9 cellular contexts compared by ENCODE assay signal in genomic region chr13:95660981-95661581, GRCh38. TPM values are rescaled to one million over a fixed set of nuclear protein-coding genes. Genes with fewer than 3 reads are reported as not detected.
DNase-seq lines count a peak whose midpoint lies in the region; ATAC-seq and TF ChIP-seq lines count a peak whose summit lies in the region.
"Had no signal": no experiment of that assay in that cellular context is flagged by ENCODE, and none has a peak within 500 bp of the region (broad histone marks: within the 10 kb centered on the region; RNA-seq: fewer than 3 reads in every experiment).

No MANE protein-coding gene starts in this region.

- no peaks in the 10 kb centered on the region for H3K4me1 ChIP-seq in uterus
- H3K4me1 ChIP-seq: SJSA1 had no signal

- H3K27ac ChIP-seq in uterus, result no peak overlapping the region
- no peak overlapping the region for H3K27ac ChIP-seq in coronary artery
- H3K27ac ChIP-seq: SJSA1 had no signal

- TF ChIP-seq POLR2A in uterus (IDR thresholded peaks at IDR 0.05), result no peak

- intact Hi-C loops in uterus (cut with DNase I; ENCODE audit: low total_unique reads), result no loop called here
- intact Hi-C loops in Right ventricle myocardium superior (cut with DNase I), result loop anchor here (10.0 kb wide), 1 partner anchor 126 kb away; no protein-coding TSS in a partner anchor

- H3K27me3 ChIP-seq in uterus, result no peaks in the 10 kb centered on the region
- H3K27me3 ChIP-seq: SJSA1 had no signal

- no peaks in the 10 kb centered on the region for H3K36me3 ChIP-seq in uterus
- H3K36me3 ChIP-seq: SJSA1 had no signal

- H3K4me3 ChIP-seq in fibroblast of the aortic adventitia (ENCODE audit: low read depth, low read length) (no peak overlapping the region), uterus (no peak overlapping the region), coronary artery (no peak overlapping the region)
- H3K4me3 ChIP-seq: SJSA1 had no signal

- DNase-seq in DMS153 treated with DMSO at 0.1 percent for 48 hours (lab: John Stamatoyannopoulos, UW; ENCODE audit: unreplicated experiment) (peak; percentile 21), HT-29 (ENCODE audit: low spot score) (peak; percentile 90), SHP77 (lab: John Stamatoyannopoulos, UW) (peak; percentile 71 to 78), fibroblast of the aortic adventitia (ENCODE audit: low read depth) (peak; percentile 76), uterus (no peak), coronary artery (ENCODE audit: low spot score) (no peak), Right ventricle myocardium superior (no peak)

- peaks cover 0 to 11% of the 10 kb centered on the region in 2 donors for H3K9me3 ChIP-seq in uterus
- H3K9me3 ChIP-seq: SJSA1 had no signal

- TF ChIP-seq CTCF in fibroblast of the aortic adventitia (IDR thresholded peaks at IDR 0.05; ENCODE audit: insufficient read depth, low read length), result peak; percentile 66
- peak in 3 of 4 experiments; percentile 21 to 34 (median 29) for TF ChIP-seq CTCF in uterus (IDR thresholded peaks at IDR 0.05)
- no peak for TF ChIP-seq CTCF in coronary artery (IDR thresholded peaks at IDR 0.05)

- ATAC-seq in Right ventricle myocardium superior (ENCODE audit: poor library complexity) (no peak), HG02623 (IDR thresholded peaks at IDR 0.05; ENCODE audit: unreplicated experiment) (no peak)

RNA-seq across cellular contexts. Expression of gene DNAJC3, which starts 15.9 kb away (rescaled TPM):
- 17.7 and 20.1 TPM in 2 replicates for total RNA-seq in HT-29 (2014; rRNA removed; shearing (Covaris generic))
- total RNA-seq in fibroblast of the aortic adventitia (ENCODE audit: low replicate concordance) (64.1 and 65.8 TPM in 2 replicates), uterus (10 to 100 TPM; 16.9 to 67.6 (median 53.5) TPM), Right ventricle myocardium superior (26.2 TPM)

RNA-seq across cellular contexts. Expression of gene DZIP1, which starts 16.6 kb away (rescaled TPM):
- total RNA-seq in HT-29 (2014; rRNA removed; shearing (Covaris generic)), result not detected in 2 replicates
- total RNA-seq in fibroblast of the aortic adventitia (ENCODE audit: low replicate concordance) (20.1 and 37.3 TPM in 2 replicates), uterus (10 to 100 TPM; 24.1 to 65.3 (median 42.3) TPM), Right ventricle myocardium superior (3.9 TPM)

Comparison
In these comparisons a context has a peak if more than half of its experiments do, and no peak if none do; other contexts are left out.
1. DNase-seq: peak in DMS153 treated with DMSO at 0.1 percent for 48 hours (single experiment), HT-29 (single experiment), SHP77 (2 of 2) and fibroblast of the aortic adventitia (single experiment); none in uterus (0 of 2), coronary artery (single experiment) and Right ventricle myocardium superior (single experiment).